Comparison of ENCODE assay signal across 31 cellular contexts in the genomic region with DNA sequence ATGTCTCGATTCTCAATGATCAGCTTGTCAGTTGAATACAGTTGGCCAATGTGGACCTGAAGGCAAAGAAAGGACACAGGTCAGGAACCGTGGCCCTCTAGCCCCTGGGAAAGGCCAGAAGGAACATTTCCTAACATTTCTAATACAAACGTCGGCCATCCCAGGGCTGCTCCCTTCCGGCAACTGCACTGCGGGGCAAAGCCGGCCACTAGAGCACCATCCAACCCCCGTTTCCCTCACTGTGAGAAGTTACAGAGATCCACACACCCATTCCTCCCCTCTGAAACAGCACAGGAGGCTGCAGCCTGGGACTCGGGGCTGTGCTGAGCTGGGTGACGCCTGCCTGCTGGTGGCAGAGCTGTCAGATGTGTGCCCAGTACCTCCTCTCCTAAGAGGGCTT. TPM values are rescaled to one million over a fixed set of nuclear protein-coding genes. Genes with fewer than 3 reads are reported as not detected.
"Had no signal": no experiment of that assay in that cellular context is flagged by ENCODE, and none has a peak within 500 bp of the region (broad histone marks: within the 10 kb centered on the region; RNA-seq: fewer than 3 reads in every experiment).

No MANE protein-coding gene starts in this region.

- H3K4me3 Mint-ChIP-seq: activated CD4-positive, alpha-beta T cell treated with anti-CD3 and anti-CD28 coated beads, Interleukin-2, amount 10 ng/mL, durations not matched to agents 24 days and 14 days; activated CD8-positive, alpha-beta T cell treated with anti-CD3 and anti-CD28 coated beads for 36 hours; activated naive CD8-positive, alpha-beta T cell treated with anti-CD3 and anti-CD28 coated beads for 36 hours; activated T-cell treated with anti-CD3 and anti-CD28 coated beads, Interleukin-2, amount 50 U/mL, for 72 hours; activated T-helper 17 cell treated with anti-CD3 and anti-CD28 coated beads, Interleukin-2, amount 50 U/mL, for 72 hours; T-cell; T-helper 17 cell had no signal

- H3K9me3 Mint-ChIP-seq: activated CD4-positive, alpha-beta T cell treated with anti-CD3 and anti-CD28 coated beads, Interleukin-2, amount 10 ng/mL, durations not matched to agents 24 days and 14 days; activated CD8-positive, alpha-beta T cell treated with anti-CD3 and anti-CD28 coated beads for 36 hours; activated naive CD8-positive, alpha-beta T cell treated with anti-CD3 and anti-CD28 coated beads for 36 hours; activated T-cell treated with anti-CD3 and anti-CD28 coated beads, Interleukin-2, amount 50 U/mL, for 72 hours; activated T-helper 17 cell treated with anti-CD3 and anti-CD28 coated beads, Interleukin-2, amount 50 U/mL, for 72 hours; T-cell had no signal

- H3K27ac ChIP-seq: brain microvascular endothelial cell, WERI-Rb-1 had no signal

- ATAC-seq: activated CD8-positive, alpha-beta T cell treated with anti-CD3 and anti-CD28 coated beads for 36 hours; activated T-cell treated with anti-CD3 and anti-CD28 coated beads, Interleukin-2, amount 50 U/mL, for 72 hours; activated T-helper 17 cell treated with anti-CD3 and anti-CD28 coated beads, Interleukin-2, amount 50 U/mL, for 72 hours; Panc1; SK-N-SH treated with all-trans-retinoic acid at 6 μM for 48 hours; T-cell; T-helper 17 cell had no signal

- H3K27ac Mint-ChIP-seq: activated CD4-positive, alpha-beta T cell treated with anti-CD3 and anti-CD28 coated beads, Interleukin-2, amount 10 ng/mL, durations not matched to agents 24 days and 14 days; activated CD8-positive, alpha-beta T cell treated with anti-CD3 and anti-CD28 coated beads for 36 hours; activated naive CD8-positive, alpha-beta T cell treated with anti-CD3 and anti-CD28 coated beads for 36 hours; activated T-cell treated with anti-CD3 and anti-CD28 coated beads, Interleukin-2, amount 50 U/mL, for 72 hours; activated T-helper 17 cell treated with anti-CD3 and anti-CD28 coated beads, Interleukin-2, amount 50 U/mL, for 72 hours; T-cell; T-helper 17 cell had no signal

- H3K27me3 Mint-ChIP-seq: activated CD4-positive, alpha-beta T cell treated with anti-CD3 and anti-CD28 coated beads, Interleukin-2, amount 10 ng/mL, durations not matched to agents 24 days and 14 days; activated CD8-positive, alpha-beta T cell treated with anti-CD3 and anti-CD28 coated beads for 36 hours; activated naive CD8-positive, alpha-beta T cell treated with anti-CD3 and anti-CD28 coated beads for 36 hours; activated T-helper 17 cell treated with anti-CD3 and anti-CD28 coated beads, Interleukin-2, amount 50 U/mL, for 72 hours; T-cell; T-helper 17 cell had no signal

- DNase-seq: activated CD4-positive, alpha-beta T cell treated with anti-CD3 and anti-CD28 coated beads for 1 hour; activated CD4-positive, alpha-beta T cell treated with anti-CD3 and anti-CD28 coated beads, Interleukin-2, amount 10 ng/mL, durations not matched to agents 24 days and 14 days; activated CD4-positive, alpha-beta T cell treated with anti-CD3 and anti-CD28 coated beads, Interleukin-2, amount 50 U/mL, for 4 hours; activated CD4-positive, CD25-positive, alpha-beta regulatory T cell; activated CD8-positive, alpha-beta T cell treated with anti-CD3 and anti-CD28 coated beads for 36 hours; activated effector memory CD4-positive, alpha-beta T cell treated with anti-CD3 and anti-CD28 coated beads, Interleukin-2, amount 50 U/mL, for 16 hours; activated naive CD4-positive, alpha-beta T cell; activated naive CD4-positive, alpha-beta T cell treated with anti-CD3 and anti-CD28 coated beads, Interleukin-2, amount 50 U/mL, for 16 hours; activated naive CD8-positive, alpha-beta T cell treated with anti-CD3 and anti-CD28 coated beads for 36 hours; activated T-cell treated with anti-CD3 and anti-CD28 coated beads, Interleukin-2, amount 50 U/mL, for 1 hour; activated T-cell treated with anti-CD3 and anti-CD28 coated beads, Interleukin-2, amount 50 U/mL, for 72 hours; amniotic stem cell; aorta; brain microvascular endothelial cell; Kasumi-1; KG1; MG63; NCI-H1048; NCI-H1105 treated with DMSO at 0.1 percent for 48 hours; NCI-H1436 treated with DMSO at 0.1 percent for 48 hours; NCI-H1694 treated with DMSO at 0.1 percent for 48 hours; NCI-H2029; NCI-H345; NCI-H524 treated with DMSO at 0.1 percent for 48 hours; SIG-M5; T-cell; T-helper 17 cell; WERI-Rb-1 had no signal

- H3K4me1 Mint-ChIP-seq: activated CD4-positive, alpha-beta T cell treated with anti-CD3 and anti-CD28 coated beads, Interleukin-2, amount 10 ng/mL, durations not matched to agents 24 days and 14 days; activated naive CD8-positive, alpha-beta T cell treated with anti-CD3 and anti-CD28 coated beads for 36 hours; activated T-helper 17 cell treated with anti-CD3 and anti-CD28 coated beads, Interleukin-2, amount 50 U/mL, for 72 hours; T-cell; T-helper 17 cell had no signal

RNA-seq across cellular contexts. Expression of gene PPP1R3G, which starts 24.3 kb away (rescaled TPM):
- total RNA-seq: T-helper 17 cell had no signal
